ENCODE assay signal across 27 cellular contexts in the genomic region with DNA sequence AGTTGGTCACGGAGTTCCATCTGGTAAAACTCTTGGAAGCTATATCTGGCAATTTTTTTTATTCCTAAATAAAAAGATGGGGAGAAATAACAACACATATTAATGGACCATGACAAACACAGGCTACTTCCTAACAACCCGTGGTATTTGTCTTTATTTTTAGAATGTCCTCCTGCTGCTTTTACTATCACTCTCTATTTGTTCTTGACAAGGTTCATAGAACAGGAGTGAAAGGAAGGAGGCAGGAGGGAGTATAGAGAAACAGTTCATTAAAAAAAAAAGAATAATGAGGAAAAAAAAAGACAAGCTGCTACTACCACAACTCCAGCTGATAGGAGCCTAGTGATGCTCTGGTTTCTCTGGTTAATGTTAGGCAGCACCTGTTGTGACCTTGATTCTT.
DNase-seq lines count a peak whose midpoint lies in the region; ATAC-seq, FAIRE-seq and TF ChIP-seq lines count a peak whose summit lies in the region.
"Had no signal": no experiment of that assay in that cellular context is flagged by ENCODE, and none has a peak within 500 bp of the region (broad histone marks: within the 10 kb centered on the region; RNA-seq: fewer than 3 reads in every experiment).

No MANE protein-coding gene starts in this region.

- peak; percentile 24 for FAIRE-seq in GM12892 (lab: Jason Lieb, UNC)
- FAIRE-seq: A549, GM12891, GM19239, H54, HepG2 had no signal

- TF ChIP-seq POLR2A in GM12892 (IDR thresholded peaks at IDR 0.05; ENCODE audit: low read depth, low read length), result no peak

- TF ChIP-seq CTCF in left ventricle myocardium inferior (IDR thresholded peaks at IDR 0.05; ENCODE audit: borderline replicate concordance), result no peak
- TF ChIP-seq CTCF in ascending aorta (IDR thresholded peaks at IDR 0.05), result no peak

- H3K36me3 Mint-ChIP-seq in activated naive CD4-positive, alpha-beta T cell treated with anti-CD3 and anti-CD28 coated beads, Interleukin-2, amount 50 U/mL, for 72 hours, result no peaks in the 10 kb centered on the region
- H3K36me3 Mint-ChIP-seq: CD4-positive, alpha-beta memory T cell had no signal

- H3K9me3 Mint-ChIP-seq in activated naive CD4-positive, alpha-beta T cell treated with anti-CD3 and anti-CD28 coated beads, Interleukin-2, amount 50 U/mL, for 72 hours, result no peaks in the 10 kb centered on the region
- H3K9me3 Mint-ChIP-seq: T-helper 2 cell treated with Interferon-gamma antibody and Interleukin-4, amounts not matched to agents 5 μg/mL and 100 μg/mL, for 36 hours had no signal

- peak; percentile 46 for ATAC-seq in Right ventricle myocardium superior (ENCODE audit: poor library complexity)
- no peak for ATAC-seq in activated naive CD4-positive, alpha-beta T cell treated with anti-CD3 and anti-CD28 coated beads, Interleukin-2, amount 50 U/mL, for 72 hours
- ATAC-seq: A549, HepG2 had no signal

- no peak for DNase-seq in Right ventricle myocardium superior
- no peak for DNase-seq in left ventricle myocardium inferior
- DNase-seq in GM12892 (ENCODE audit: insufficient read length), result no peak
- DNase-seq in NCI-H345 treated with DMSO at 0.1 percent for 48 hours (lab: John Stamatoyannopoulos, UW; ENCODE audit: unreplicated experiment), result peak; percentile 89
- no peak for DNase-seq in ascending aorta (ENCODE audit: low spot score in 2 of 2)
- DNase-seq in activated naive CD4-positive, alpha-beta T cell treated with anti-CD3 and anti-CD28 coated beads, Interleukin-2, amount 50 U/mL, for 72 hours (ENCODE audit: low spot score in 2 of 2), result no peak
- DNase-seq in mucosa of gallbladder (ENCODE audit: low spot score), result no peak
- DNase-seq in NCI-H2029 (lab: John Stamatoyannopoulos, UW), result no peak
- DNase-seq: AML-193; C1 segment of cervical spinal cord; CD4-positive, alpha-beta memory T cell; COR-L47; GF-D8; Karpas-422; NCI-H1105; NCI-H1694 treated with DMSO at 0.1 percent for 48 hours; NCI-H510A treated with DMSO at 0.1 percent for 48 hours; NCI-H82; RPMI8226; SHP77; T-helper 1 cell had no signal

- H3K27me3 ChIP-seq in left ventricle myocardium inferior (ENCODE audit: low read depth) (no peaks in the 10 kb centered on the region), ascending aorta (no peaks in the 10 kb centered on the region)

- H3K4me1 ChIP-seq in left ventricle myocardium inferior, result peaks cover 10% of the 10 kb centered on the region
- peaks cover 0 to 10% of the 10 kb centered on the region in 2 donors for H3K4me1 ChIP-seq in ascending aorta
- H3K4me1 ChIP-seq: A549 had no signal

- intact Hi-C loops in Right ventricle myocardium superior (cut with DNase I) (no loop called here), left ventricle myocardium inferior (cut with micrococcal nuclease) (no loop called here), ascending aorta (cut with DNase I) (no loop called here)

- H3K27ac Mint-ChIP-seq in activated naive CD4-positive, alpha-beta T cell treated with anti-CD3 and anti-CD28 coated beads, Interleukin-2, amount 50 U/mL, for 72 hours, result no peak overlapping the region
- H3K27ac Mint-ChIP-seq: CD4-positive, alpha-beta memory T cell; T-helper 2 cell treated with Interferon-gamma antibody and Interleukin-4, amounts not matched to agents 5 μg/mL and 100 μg/mL, for 36 hours had no signal

- H3K4me3 ChIP-seq in left ventricle myocardium inferior (no peak overlapping the region), ascending aorta (peak overlapping the region in 1 of 2 donors; percentile 7)
- H3K4me3 ChIP-seq: A549 had no signal

- H3K36me3 ChIP-seq in left ventricle myocardium inferior (no peaks in the 10 kb centered on the region), ascending aorta (no peaks in the 10 kb centered on the region)

- H3K9me3 ChIP-seq in left ventricle myocardium inferior (replicated peaks) (no peaks in the 10 kb centered on the region), ascending aorta (no peaks in the 10 kb centered on the region)
- H3K9me3 ChIP-seq: A549 had no signal

- H3K27ac ChIP-seq in left ventricle myocardium inferior (replicated peaks) (no peak overlapping the region), ascending aorta (peak overlapping the region; percentile 19 to 39)
- H3K27ac ChIP-seq: A549 had no signal
